In genomic region chrX:104013606-104014005, GRCh38 we compare ENCODE assay signal across 9 cellular contexts. TPM values are rescaled to one million over a fixed set of nuclear protein-coding genes. Genes with fewer than 3 reads are reported as not detected.
"Had no signal": no experiment of that assay in that cellular context is flagged by ENCODE, and none has a peak within 500 bp of the region (broad histone marks: within the 10 kb centered on the region; RNA-seq: fewer than 3 reads in every experiment).

A gene with protein sequence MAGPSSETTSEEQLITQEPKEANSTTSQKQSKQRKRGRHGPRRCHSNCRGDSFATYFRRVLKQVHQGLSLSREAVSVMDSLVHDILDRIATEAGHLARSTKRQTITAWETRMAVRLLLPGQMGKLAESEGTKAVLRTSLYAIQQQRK (minus strand): TSS chrX:104013708. CDS start chrX:104013576, 132 bp downstream.

- H3K27ac ChIP-seq: HL-60 had no signal

- H3K36me3 Mint-ChIP-seq: IgD-negative memory B cell had no signal

- ATAC-seq: HepG2 had no signal

- DNase-seq: GOT3, H9, HCEC 1CT, KG1 had no signal

- H3K4me3 Mint-ChIP-seq: H9, IgD-negative memory B cell had no signal

- H3K27ac Mint-ChIP-seq: H9, IgD-negative memory B cell had no signal

- FAIRE-seq: HepG2 had no signal

- H3K4me1 Mint-ChIP-seq: H9 had no signal

- H3K27me3 Mint-ChIP-seq: IgD-negative memory B cell had no signal

RNA-seq across cellular contexts. Expression of the gene that starts here (rescaled TPM):
- total RNA-seq: H4, HepG2, HT1080 had no signal
- polyA plus RNA-seq: HepG2, IgD-negative memory B cell had no signal
